ENCODE assay signal across 23 cellular contexts in genomic region chr9:99607852-99608448, GRCh38.
DNase-seq lines count a peak whose midpoint lies in the region; ATAC-seq, FAIRE-seq and TF ChIP-seq lines count a peak whose summit lies in the region.
"Had no signal": no experiment of that assay in that cellular context is flagged by ENCODE, and none has a peak within 500 bp of the region (broad histone marks: within the 10 kb centered on the region; RNA-seq: fewer than 3 reads in every experiment).

No MANE protein-coding gene starts in this region.

- no peak overlapping the region for H3K27ac Mint-ChIP-seq in CD4-positive, alpha-beta T cell
- H3K27ac Mint-ChIP-seq in activated naive CD4-positive, alpha-beta T cell treated with anti-CD3 and anti-CD28 coated beads, Interleukin-2, amount 10 ng/mL, durations not matched to agents 7 days and 5 days: no peak overlapping the region
- H3K27ac Mint-ChIP-seq: CD4-positive, CD25-positive, alpha-beta regulatory T cell; immature natural killer cell had no signal

- peak; percentile 36 for DNase-seq in EL
- DNase-seq in M059J (ENCODE audit: low read depth): peak; percentile 7
- peak; percentile 78 for DNase-seq in esophagus muscularis mucosa (ENCODE audit: extremely low spot score)
- peak; percentile 1 for DNase-seq in skeletal muscle cell (ENCODE audit: low read depth)
- DNase-seq in CD4-positive, alpha-beta T cell: no peak
- DNase-seq in D721Med (ENCODE audit: insufficient read length, low spot score): no peak
- DNase-seq in activated naive CD4-positive, alpha-beta T cell treated with anti-CD3 and anti-CD28 coated beads, Interleukin-2, amount 10 ng/mL, durations not matched to agents 7 days and 5 days: no peak
- DNase-seq: activated CD4-positive, alpha-beta T cell treated with anti-CD3 and anti-CD28 coated beads, Interleukin-2, amount 50 U/mL, for 4 hours; activated effector memory CD4-positive, alpha-beta T cell treated with Interleukin-2 at 50 U/mL for 16 hours; adrenal gland; CD4-positive, CD25-positive, alpha-beta regulatory T cell; dermis blood vessel endothelial cell; foreskin fibroblast; immature natural killer cell; MM.1S; mucosa of descending colon; NCI-H1694; posterior cingulate gyrus had no signal

- no peak overlapping the region for H3K27ac ChIP-seq in esophagus muscularis mucosa (replicated peaks in 1 of 4)
- no peak overlapping the region for H3K27ac ChIP-seq in CD4-positive, alpha-beta T cell (ENCODE audit: low read depth, low read length)
- H3K27ac ChIP-seq: adrenal gland, cardiac muscle cell, suprapubic skin had no signal

- TF ChIP-seq POLR2A in esophagus muscularis mucosa (IDR thresholded peaks at IDR 0.05; ENCODE audit: low read depth): no peak

- H3K36me3 Mint-ChIP-seq in CD4-positive, alpha-beta T cell (ENCODE audit: low read depth): no peaks in the 10 kb centered on the region
- H3K36me3 Mint-ChIP-seq in activated naive CD4-positive, alpha-beta T cell treated with anti-CD3 and anti-CD28 coated beads, Interleukin-2, amount 10 ng/mL, durations not matched to agents 7 days and 5 days: no peaks in the 10 kb centered on the region
- H3K36me3 Mint-ChIP-seq: CD4-positive, CD25-positive, alpha-beta regulatory T cell; immature natural killer cell had no signal

- CTCF ChIA-PET in CD4-positive, alpha-beta T cell (lab: Charles Lee): no interaction called here
- CTCF ChIA-PET in activated naive CD4-positive, alpha-beta T cell treated with anti-CD3 and anti-CD28 coated beads, Interleukin-2, amount 10 ng/mL, durations not matched to agents 7 days and 5 days (lab: Charles Lee): no interaction called here

- peaks cover 15% of the 10 kb centered on the region for H3K27me3 Mint-ChIP-seq in CD4-positive, alpha-beta T cell
- peaks cover 20% of the 10 kb centered on the region for H3K27me3 Mint-ChIP-seq in activated naive CD4-positive, alpha-beta T cell treated with anti-CD3 and anti-CD28 coated beads, Interleukin-2, amount 10 ng/mL, durations not matched to agents 7 days and 5 days

- H3K4me3 ChIP-seq in esophagus muscularis mucosa: no peak overlapping the region
- no peak overlapping the region for H3K4me3 ChIP-seq in skeletal muscle cell (ENCODE audit: low read depth, low read length)
- H3K4me3 ChIP-seq: adrenal gland, cardiac muscle cell, GM12878, mucosa of descending colon, suprapubic skin had no signal

- intact Hi-C loops in esophagus muscularis mucosa (cut with DNase I): no loop called here
- intact Hi-C loops in CD4-positive, alpha-beta T cell (cut with DNase I, micrococcal nuclease): no loop called here

- no peaks in the 10 kb centered on the region for H3K9me3 ChIP-seq in esophagus muscularis mucosa
- H3K9me3 ChIP-seq in CD4-positive, alpha-beta T cell (ENCODE audit: control insufficient read depth, low read length): no peaks in the 10 kb centered on the region
- H3K9me3 ChIP-seq: adrenal gland, mucosa of descending colon, suprapubic skin had no signal

- no peaks in the 10 kb centered on the region for H3K9me3 Mint-ChIP-seq in CD4-positive, alpha-beta T cell
- H3K9me3 Mint-ChIP-seq in activated naive CD4-positive, alpha-beta T cell treated with anti-CD3 and anti-CD28 coated beads, Interleukin-2, amount 10 ng/mL, durations not matched to agents 7 days and 5 days: no peaks in the 10 kb centered on the region
- H3K9me3 Mint-ChIP-seq: immature natural killer cell had no signal

- WGBS in esophagus muscularis mucosa: 90% methylated on average over 1 of the region's 1 CpG

- H3K4me1 ChIP-seq in esophagus muscularis mucosa: no peaks in the 10 kb centered on the region
- H3K4me1 ChIP-seq: adrenal gland, suprapubic skin had no signal

- ATAC-seq in CD4-positive, alpha-beta T cell (ENCODE audit: poor library complexity): no peak
- ATAC-seq: GM12878, mucosa of descending colon had no signal

- TF ChIP-seq CTCF in esophagus muscularis mucosa (IDR thresholded peaks at IDR 0.05): no peak
- no peak for TF ChIP-seq CTCF in CD4-positive, alpha-beta T cell (IDR thresholded peaks at IDR 0.05)
- no peak for TF ChIP-seq CTCF in D721Med (IDR thresholded peaks at IDR 0.05; ENCODE audit: insufficient read depth, missing control alignments)

- TF ChIP-seq EP300 in esophagus muscularis mucosa (IDR thresholded peaks at IDR 0.05): no peak

- FAIRE-seq in D721Med (lab: Jason Lieb, UNC): no peak
- FAIRE-seq: endothelial cell of umbilical vein, GM12878, urothelium cell line had no signal

- no peaks in the 10 kb centered on the region for H3K27me3 ChIP-seq in esophagus muscularis mucosa
- H3K27me3 ChIP-seq in CD4-positive, alpha-beta T cell (ENCODE audit: control insufficient read depth, insufficient read depth, low read length): peaks cover 12% of the 10 kb centered on the region
- H3K27me3 ChIP-seq: adrenal gland, suprapubic skin had no signal

- no peak overlapping the region for H3K4me3 Mint-ChIP-seq in CD4-positive, alpha-beta T cell
- H3K4me3 Mint-ChIP-seq in activated naive CD4-positive, alpha-beta T cell treated with anti-CD3 and anti-CD28 coated beads, Interleukin-2, amount 10 ng/mL, durations not matched to agents 7 days and 5 days: no peak overlapping the region
- H3K4me3 Mint-ChIP-seq: CD4-positive, CD25-positive, alpha-beta regulatory T cell; immature natural killer cell had no signal

- POLR2A ChIA-PET in CD4-positive, alpha-beta T cell (lab: Charles Lee): no interaction called here

- no peaks in the 10 kb centered on the region for H3K4me1 Mint-ChIP-seq in CD4-positive, alpha-beta T cell (ENCODE audit: low read depth)
- H3K4me1 Mint-ChIP-seq in activated naive CD4-positive, alpha-beta T cell treated with anti-CD3 and anti-CD28 coated beads, Interleukin-2, amount 10 ng/mL, durations not matched to agents 7 days and 5 days: no peaks in the 10 kb centered on the region
- H3K4me1 Mint-ChIP-seq: CD4-positive, CD25-positive, alpha-beta regulatory T cell; immature natural killer cell had no signal

- no peaks in the 10 kb centered on the region for H3K36me3 ChIP-seq in esophagus muscularis mucosa
- H3K36me3 ChIP-seq: adrenal gland, cardiac muscle cell, suprapubic skin had no signal

Comparison
In these comparisons a context has a peak if more than half of its experiments do, and no peak if none do; other contexts are left out.
1. DNase-seq: peak in EL (single experiment), M059J (single experiment), esophagus muscularis mucosa (single experiment) and skeletal muscle cell (single experiment); none in CD4-positive, alpha-beta T cell (0 of 10), D721Med (single experiment) and activated naive CD4-positive, alpha-beta T cell treated with anti-CD3 and anti-CD28 coated beads, Interleukin-2, amount 10 ng/mL, durations not matched to agents 7 days and 5 days (single experiment).